ENCODE assay signal across 9 cellular contexts in genomic region chr10:32332299-32332750, GRCh38. TPM values are rescaled to one million over a fixed set of nuclear protein-coding genes. Genes with fewer than 3 reads are reported as not detected.
DNase-seq lines count a peak whose midpoint lies in the region; ATAC-seq, FAIRE-seq and TF ChIP-seq lines count a peak whose summit lies in the region.
"Had no signal": no experiment of that assay in that cellular context is flagged by ENCODE, and none has a peak within 500 bp of the region (broad histone marks: within the 10 kb centered on the region; RNA-seq: fewer than 3 reads in every experiment).

No MANE protein-coding gene starts in this region.

- RAD21 ChIA-PET in GM12878 (lab: Charles Lee; ENCODE audit: unreplicated experiment) = interaction anchor here (1.2 to 3.0 kb wide), 3 partner anchors 8 to 13 kb away, joined by 3 to 16 read pairs (median 3); no protein-coding TSS in a partner anchor

- peak overlapping the region in 5 of 8 donors; percentile 7 to 82 (median 45) for H3K4me3 Mint-ChIP-seq in naive B cell

- peak; percentile 65 for FAIRE-seq in GM12878 (lab: Jason Lieb, UNC)

- H3K9ac ChIP-seq in GM12878 (ENCODE audit: control insufficient read depth, insufficient read depth, low read length) = no peak overlapping the region
- H3K9ac ChIP-seq: KMS-11 had no signal

- POLR2A ChIA-PET in GM12878 (lab: Charles Lee) = interaction anchor here (0.7 to 2.0 kb wide), 4 partner anchors 10 to 50 kb away, joined by 3 to 5 read pairs (median 4); no protein-coding TSS in a partner anchor

- CTCF ChIA-PET in GM12878 (lab: Yijun Ruan, JAX) = interaction anchor here (1.2 to 1.4 kb wide), 2 partner anchors 10 to 76 kb away, joined by 3 to 4 read pairs; no protein-coding TSS in a partner anchor

- BruUV-seq in GM12878 (replicated peaks; lab: Mats Ljungman, UMichigan) = no TSS peak

- TF ChIP-seq RAD21 in GM12878 (IDR thresholded peaks at IDR 0.05; ENCODE audit: insufficient read depth, low read depth, low read length) = no peak

- H3K4me1 Mint-ChIP-seq in naive B cell = peaks cover 60 to 93% (median 88%) of the 10 kb centered on the region in 3 donors

- WGBS in GM12878 (ENCODE audit: insufficient coverage, insufficient replicate concordance, low lambda C conversion rate, missing lambda C conversion rate) = 10% methylated on average over 3 of the region's 3 CpGs
- 25 to 67% methylated on average over 3 of the region's 3 CpGs for WGBS in testis, 2 donors

- H3K79me2 ChIP-seq in GM12878 (ENCODE audit: control insufficient read depth, insufficient read depth, low read length) = peaks cover 98% of the 10 kb centered on the region

- H3K4me3 ChIP-seq in GM12878 = peak overlapping the region; percentile 6; the same call in 1 of the 2 replicates
- no peak overlapping the region for H3K4me3 ChIP-seq in testis

- no peak overlapping the region for H2AFZ ChIP-seq in GM12878 (ENCODE audit: control insufficient read depth, low read depth, low read length)

- DNase-seq in T-helper 2 cell = peak; percentile 30 to 99 (median 66)
- DNase-seq in GM12878 (ENCODE audit: low read depth, low spot score) = peak; percentile 93
- peak; percentile 50 for DNase-seq in naive B cell
- DNase-seq in testis = peak; percentile 47
- DNase-seq in middle frontal gyrus (ENCODE audit: extremely low spot score, low spot score) = no peak
- no peak for DNase-seq in NCI-H748 treated with DMSO at 0.1 percent for 48 hours (lab: John Stamatoyannopoulos, UW)

- peak overlapping the region; percentile 63 for H3K4me2 ChIP-seq in GM12878 (ENCODE audit: control insufficient read depth, insufficient read depth)
- H3K4me2 ChIP-seq: KMS-11 had no signal

- intact Hi-C loops in GM12878 (cut with micrococcal nuclease; ENCODE audit: unreplicated experiment) (no loop called here), testis (cut with DNase I; ENCODE audit: low total_unique reads) (no loop called here)

- no peaks in the 10 kb centered on the region; the same call in 2 of the 3 replicates for H3K9me3 ChIP-seq in GM12878 (replicated peaks; ENCODE audit: control insufficient read depth, insufficient read depth, low read length)
- H3K9me3 ChIP-seq in testis = no peaks in the 10 kb centered on the region

- TF ChIP-seq POLR2A in GM18505 (IDR thresholded peaks at IDR 0.05; ENCODE audit: borderline replicate concordance, extremely low read depth, insufficient read depth, insufficient read length) (peak; percentile 78), GM12878 (IDR thresholded peaks at IDR 0.05; ENCODE audit: low read depth, low read length) (peak; percentile 82), testis (IDR thresholded peaks at IDR 0.05) (no peak)

- H4K20me1 ChIP-seq in GM12878 (ENCODE audit: control insufficient read depth, insufficient read depth) = peaks cover 8% of the 10 kb centered on the region; the same call in 1 of the 2 replicates

- peak overlapping the region; percentile 80 for H3K27ac ChIP-seq in GM12878 (ENCODE audit: control insufficient read depth, insufficient read depth)
- H3K27ac ChIP-seq in testis = peak overlapping the region in 1 of 2 donors; percentile 10
- H3K27ac ChIP-seq: KMS-11 had no signal

- ATAC-seq in GM18505 (IDR thresholded peaks at IDR 0.05; ENCODE audit: unreplicated experiment) = peak; percentile 97
- peak; percentile 96 for ATAC-seq in HG02759 (IDR thresholded peaks at IDR 0.05; ENCODE audit: unreplicated experiment)
- peak; percentile 91 for ATAC-seq in GM12878
- ATAC-seq in naive B cell (ENCODE audit: low read depth in 2 of 2) = peak; percentile 99

- H3K36me3 Mint-ChIP-seq in naive B cell = peaks cover 0 to 6% of the 10 kb centered on the region in 2 donors

- no peaks in the 10 kb centered on the region for H3K27me3 ChIP-seq in GM12878 (replicated peaks in 1 of 2; ENCODE audit: control insufficient read depth in 2 of 2, insufficient read depth in 2 of 2, low read length in 1 of 2)
- H3K27me3 ChIP-seq in testis = no peaks in the 10 kb centered on the region

- TF ChIP-seq EP300 in GM12878 (IDR thresholded peaks at IDR 0.05; ENCODE audit: borderline replicate concordance in 1 of 2, control insufficient read depth in 1 of 2, low read depth in 2 of 2, low read length in 2 of 2) = peak; percentile 96; a peak in 3 of 4 replicates

- no peaks in the 10 kb centered on the region for H3K27me3 Mint-ChIP-seq in naive B cell

- peak overlapping the region; percentile 41 to 96 (median 73) for H3K27ac Mint-ChIP-seq in naive B cell

- no peak for TF ChIP-seq CTCF in GM12878 (IDR thresholded peaks at IDR 0.05 in 2 of 3, conservative IDR thresholded peaks at IDR 0.05 in 1 of 3; ENCODE audit: control insufficient read depth in 2 of 3, extremely low read depth in 1 of 3, insufficient read depth in 1 of 3, low read depth in 3 of 3, low read length in 3 of 3)
- no peak for TF ChIP-seq CTCF in testis (IDR thresholded peaks at IDR 0.05)

- in situ Hi-C loops in GM12878 (cut with MboI) = no loop called here

- peaks cover 37% of the 10 kb centered on the region for H3K4me1 ChIP-seq in GM12878 (ENCODE audit: control insufficient read depth, insufficient read depth, low read length)
- H3K4me1 ChIP-seq in testis = peaks cover 55% of the 10 kb centered on the region

- H3K36me3 ChIP-seq in GM12878 (ENCODE audit: control insufficient read depth in 2 of 2, insufficient read depth in 2 of 2, low read length in 1 of 2) = peaks cover 0 to 2% of the 10 kb centered on the region in 2 experiments; a peak in 1 of 4 replicates
- no peaks in the 10 kb centered on the region for H3K36me3 ChIP-seq in testis (ENCODE audit: low read depth, missing control alignments)

- no peaks in the 10 kb centered on the region for H3K9me3 Mint-ChIP-seq in naive B cell

- SMC1A ChIA-PET in GM12878 (lab: Charles Lee; ENCODE audit: uncharacterized antibody, unreplicated experiment) = interaction anchor here (6.4 to 15.8 kb wide), 2 partner anchors 12 to 13 kb away, joined by 59 to 205 read pairs; no protein-coding TSS in a partner anchor

TF ChIP-seq in GM12878, 131 proteins besides CTCF, POLR2A, EP300 and RAD21 (continues in another document):
- TF ChIP-seq ETV6 (conservative IDR thresholded peaks at IDR 0.05 in 1 of 2, IDR thresholded peaks at IDR 0.05 in 1 of 2; ENCODE audit: borderline replicate concordance in 1 of 2, low read depth in 1 of 2) (peak in 1 of 2 experiments; percentile 47; a peak in 1 of 4 replicates), SKIL (IDR thresholded peaks at IDR 0.05; ENCODE audit: low read depth, poor library complexity, severe bottlenecking) (peak; percentile 66)

RNA-seq across cellular contexts. Expression of gene EPC1, which starts 14.6 kb away (rescaled TPM):
- total RNA-seq in GM12878 (2013; cell fraction: nucleolus; rRNA removed) = 161 and 173 TPM in 2 replicates
- total RNA-seq in GM12878 (2014; rRNA removed) (19.0 and 23.7 TPM in 2 replicates), GM12878 (2014; rRNA removed; fragmentation: Illumina TruSeq; extraction: Trizol) (19.2 and 19.7 TPM in 2 replicates), GM12878 (2021) (20.4 and 22.1 TPM in 2 replicates), testis (10 to 100 TPM; 65.4 to 65.8 TPM)
- 20.9 TPM for polyA plus RNA-seq in GM12878 (2011; ENCODE audit: low read depth)
- polyA plus RNA-seq in GM12878 (2011; rRNA removed) (59.2 and 68.1 TPM in 2 replicates), GM12878 (2014; fragmentation: Illumina TruSeq; extraction: Trizol) (27.8 and 36.2 TPM in 2 replicates), GM12878 (2014; fragmentation: Nextera tagmentation; extraction: Ambion mirVana) (1 to 10 TPM; 6.8 to 7.6 TPM), GM12878 (2014; rRNA removed) (20.7 and 21.5 TPM in 2 replicates), GM12878 (2016; fragmentation: Nextera tagmentation; extraction: Ambion mirVana) (10 to 100 TPM; 15.0 to 15.6 TPM), naive B cell (ENCODE audit: low read depth in 6 of 6) (100 to 1,000 TPM in 3 of 6 donors, 10 to 100 TPM in 3; 74.8 to 137 (median 104) TPM), testis (ENCODE audit: insufficient read depth, low read depth, low replicate concordance) (34.8 TPM)
- 34.2 and 34.6 TPM in 2 replicates for polyA plus RNA-seq in GM12878 (2011; cell fraction: cytosol; rRNA removed)
- polyA plus RNA-seq in GM12878 (2011; cell fraction: nucleus; rRNA removed) = 53.3 and 68.6 TPM in 2 replicates
- polyA plus RNA-seq in GM12878 (2012) = 18.8 and 25.4 TPM in 2 replicates
- polyA minus RNA-seq in GM12878 (2011; rRNA and poly(A)+ RNA removed) = 90.9 and 130 TPM in 2 replicates
- 15.6 and 24.0 TPM in 2 replicates for polyA minus RNA-seq in GM12878 (2011; cell fraction: cytosol; rRNA and poly(A)+ RNA removed)
- polyA minus RNA-seq in GM12878 (2011; cell fraction: nucleus; rRNA and poly(A)+ RNA removed) = 66.1 and 97.8 TPM in 2 replicates

Comparison
In these comparisons a context has a peak if more than half of its experiments do, and no peak if none do; other contexts are left out.
1. DNase-seq: peak in T-helper 2 cell (5 of 5), GM12878 (single experiment), naive B cell (single experiment) and testis (single experiment); none in middle frontal gyrus (single experiment) and NCI-H748 treated with DMSO at 0.1 percent for 48 hours (single experiment).
2. Peak in every context shown above with its lines, with median percentiles within 50 percentile points of each other: ATAC-seq.